In genomic region chr12:5549011-5549410, GRCh38 we compare ENCODE assay signal across 16 cellular contexts.
DNase-seq lines count a peak whose midpoint lies in the region; ATAC-seq and TF ChIP-seq lines count a peak whose summit lies in the region.
"Had no signal": no experiment of that assay in that cellular context is flagged by ENCODE, and none has a peak within 500 bp of the region (broad histone marks: within the 10 kb centered on the region; RNA-seq: fewer than 3 reads in every experiment).

No MANE protein-coding gene starts in this region.

- H3K27me3 ChIP-seq in endodermal cell (ENCODE audit: control insufficient read depth, insufficient read depth, low read length, poor library complexity, severe bottlenecking): no peaks in the 10 kb centered on the region
- no peaks in the 10 kb centered on the region for H3K27me3 ChIP-seq in naive thymus-derived CD4-positive, alpha-beta T cell (ENCODE audit: control insufficient read depth in 2 of 2, insufficient read depth in 2 of 2, low read length in 2 of 2)
- H3K27me3 ChIP-seq: BLaER1 had no signal

- POLR2A ChIA-PET in naive thymus-derived CD4-positive, alpha-beta T cell (lab: Charles Lee): no interaction called here

- CTCF ChIA-PET in naive thymus-derived CD4-positive, alpha-beta T cell (lab: Charles Lee): no interaction called here

- peak; percentile 36 for DNase-seq in endodermal cell
- no peak for DNase-seq in naive thymus-derived CD4-positive, alpha-beta T cell
- DNase-seq in type B pancreatic cell (ENCODE audit: extremely low spot score, unreplicated experiment): no peak
- no peak for DNase-seq in left cardiac atrium
- no peak for DNase-seq in activated T-cell treated with anti-CD3 and anti-CD28 coated beads, Interleukin-2, amount 50 U/mL, for 4 hours
- no peak for DNase-seq in activated effector memory CD4-positive, alpha-beta T cell treated with anti-CD3 and anti-CD28 coated beads, Interleukin-2, amount 50 U/mL, for 16 hours
- DNase-seq: 8988T; CD4-positive, alpha-beta memory T cell; DMS79 treated with DMSO at 0.1 percent for 48 hours; GF-D8; GOT3; H9 had no signal

- intact Hi-C loops in naive thymus-derived CD4-positive, alpha-beta T cell (cut with micrococcal nuclease): no loop called here
- intact Hi-C loops in left cardiac atrium (cut with DNase I): no loop called here

- H3K27ac Mint-ChIP-seq in endodermal cell (no peak overlapping the region), type B pancreatic cell (no peak overlapping the region)
- H3K27ac Mint-ChIP-seq in naive thymus-derived CD4-positive, alpha-beta T cell: peak overlapping the region in 1 of 9 donors; percentile 21
- H3K27ac Mint-ChIP-seq: CD14-positive monocyte; CD4-positive, alpha-beta memory T cell had no signal

- H3K9ac ChIP-seq in endodermal cell (ENCODE audit: extremely low read depth, low read length, poor library complexity, severe bottlenecking): no peak overlapping the region
- H3K9ac ChIP-seq: BLaER1 had no signal

- H3K4me1 ChIP-seq in endodermal cell (ENCODE audit: control insufficient read depth, insufficient read depth, low read length): no peaks in the 10 kb centered on the region
- H3K4me1 ChIP-seq in naive thymus-derived CD4-positive, alpha-beta T cell (ENCODE audit: control insufficient read depth in 2 of 2, insufficient read depth in 2 of 2, low read length in 2 of 2): no peaks in the 10 kb centered on the region
- H3K4me1 ChIP-seq: BLaER1 had no signal

- H3K36me3 ChIP-seq in endodermal cell (ENCODE audit: control insufficient read depth, insufficient read depth, low read length): no peaks in the 10 kb centered on the region
- H3K36me3 ChIP-seq in naive thymus-derived CD4-positive, alpha-beta T cell (ENCODE audit: control insufficient read depth in 2 of 3, insufficient read depth in 3 of 3, low read length in 3 of 3): no peaks in the 10 kb centered on the region
- H3K36me3 ChIP-seq: BLaER1 had no signal

- TF ChIP-seq CTCF in VCaP (conservative IDR thresholded peaks at IDR 0.05): no peak
- TF ChIP-seq CTCF in endodermal cell (conservative IDR thresholded peaks at IDR 0.05): no peak
- TF ChIP-seq CTCF in type B pancreatic cell (conservative IDR thresholded peaks at IDR 0.05): no peak

- peak; percentile 22 for ATAC-seq in naive thymus-derived CD4-positive, alpha-beta T cell
- ATAC-seq in left cardiac atrium: no peak
- ATAC-seq in activated T-cell treated with anti-CD3 and anti-CD28 coated beads, Interleukin-2, amount 50 U/mL, for 4 hours: no peak
- ATAC-seq: HepG2 had no signal

- no peak overlapping the region for H3K4me3 ChIP-seq in endodermal cell (ENCODE audit: low read length)
- H3K4me3 ChIP-seq in naive thymus-derived CD4-positive, alpha-beta T cell (ENCODE audit: low read length): no peak overlapping the region
- H3K4me3 ChIP-seq: BLaER1 had no signal

- H3K4me1 Mint-ChIP-seq in endodermal cell: peaks cover 5% of the 10 kb centered on the region
- H3K4me1 Mint-ChIP-seq in naive thymus-derived CD4-positive, alpha-beta T cell: no peaks in the 10 kb centered on the region
- H3K4me1 Mint-ChIP-seq in type B pancreatic cell (ENCODE audit: unreplicated experiment): no peaks in the 10 kb centered on the region
- no peaks in the 10 kb centered on the region for H3K4me1 Mint-ChIP-seq in activated T-cell treated with anti-CD3 and anti-CD28 coated beads, Interleukin-2, amount 50 U/mL, for 4 hours (ENCODE audit: low read depth)
- H3K4me1 Mint-ChIP-seq: CD14-positive monocyte; CD4-positive, alpha-beta memory T cell had no signal

- H3K4me3 Mint-ChIP-seq in endodermal cell: no peak overlapping the region
- H3K4me3 Mint-ChIP-seq in naive thymus-derived CD4-positive, alpha-beta T cell: no peak overlapping the region
- no peak overlapping the region for H3K4me3 Mint-ChIP-seq in type B pancreatic cell
- H3K4me3 Mint-ChIP-seq in activated T-cell treated with anti-CD3 and anti-CD28 coated beads, Interleukin-2, amount 50 U/mL, for 4 hours: no peak overlapping the region
- H3K4me3 Mint-ChIP-seq: CD14-positive monocyte; CD4-positive, alpha-beta memory T cell; H9 had no signal

- H3K36me3 Mint-ChIP-seq in endodermal cell (ENCODE audit: low read depth): peaks cover 3% of the 10 kb centered on the region
- H3K36me3 Mint-ChIP-seq in naive thymus-derived CD4-positive, alpha-beta T cell: no peaks in the 10 kb centered on the region
- H3K36me3 Mint-ChIP-seq in type B pancreatic cell: peaks cover 12% of the 10 kb centered on the region
- no peaks in the 10 kb centered on the region for H3K36me3 Mint-ChIP-seq in activated T-cell treated with anti-CD3 and anti-CD28 coated beads, Interleukin-2, amount 50 U/mL, for 4 hours (ENCODE audit: insufficient read depth)
- H3K36me3 Mint-ChIP-seq: CD14-positive monocyte; CD4-positive, alpha-beta memory T cell had no signal

- peaks cover 15% of the 10 kb centered on the region for H3K9me3 Mint-ChIP-seq in endodermal cell
- H3K9me3 Mint-ChIP-seq in naive thymus-derived CD4-positive, alpha-beta T cell: peaks cover 0 to 17% (median 8%) of the 10 kb centered on the region in 11 donors
- H3K9me3 Mint-ChIP-seq in type B pancreatic cell: peaks cover 15% of the 10 kb centered on the region
- peaks cover 6% of the 10 kb centered on the region for H3K9me3 Mint-ChIP-seq in activated T-cell treated with anti-CD3 and anti-CD28 coated beads, Interleukin-2, amount 50 U/mL, for 4 hours

- peaks cover 11% of the 10 kb centered on the region for H3K9me3 ChIP-seq in endodermal cell (ENCODE audit: control insufficient read depth, low read length)
- peaks cover 0 to 5% (median 0%) of the 10 kb centered on the region in 3 experiments for H3K9me3 ChIP-seq in naive thymus-derived CD4-positive, alpha-beta T cell (ENCODE audit: control insufficient read depth in 2 of 3, low read length in 3 of 3)

- H3K27ac ChIP-seq in VCaP: peak overlapping the region; percentile 49
- H3K27ac ChIP-seq in endodermal cell (ENCODE audit: low read depth, low read length): no peak overlapping the region
- no peak overlapping the region for H3K27ac ChIP-seq in naive thymus-derived CD4-positive, alpha-beta T cell (ENCODE audit: low read depth, low read length)
- H3K27ac ChIP-seq: BLaER1 had no signal

- WGBS in endodermal cell (ENCODE audit: insufficient coverage in 1 of 2, insufficient read length in 1 of 2), 2 experiments: 82 to 98% methylated on average over 2 to 5 of the region's 5 CpGs

- H3K27me3 Mint-ChIP-seq in endodermal cell (ENCODE audit: insufficient read depth): peaks cover 25% of the 10 kb centered on the region
- H3K27me3 Mint-ChIP-seq in naive thymus-derived CD4-positive, alpha-beta T cell: peaks cover 0 to 36% (median 27%) of the 10 kb centered on the region in 5 donors
- peaks cover 46% of the 10 kb centered on the region for H3K27me3 Mint-ChIP-seq in type B pancreatic cell
- H3K27me3 Mint-ChIP-seq in activated T-cell treated with anti-CD3 and anti-CD28 coated beads, Interleukin-2, amount 50 U/mL, for 4 hours (ENCODE audit: low read depth): peaks cover 16% of the 10 kb centered on the region
